ENCODE assay signal across 10 cellular contexts in genomic region chr19:18506545-18506944, GRCh38. TPM values are rescaled to one million over a fixed set of nuclear protein-coding genes. Genes with fewer than 3 reads are reported as not detected.
A peak's percentile ranks its signal among the peaks of the same experiment; 100 is the strongest.
DNase-seq lines count a peak whose midpoint lies in the region; ATAC-seq and TF ChIP-seq lines count a peak whose summit lies in the region.
"Had no signal": no experiment of that assay in that cellular context is flagged by ENCODE, and none has a peak within 500 bp of the region (broad histone marks: within the 10 kb centered on the region; RNA-seq: fewer than 3 reads in every experiment).

No MANE protein-coding gene starts in this region.

- ATAC-seq in left cardiac atrium (no peak), natural killer cell (no peak), HG02840 (IDR thresholded peaks at IDR 0.05; ENCODE audit: low FRiP score, unreplicated experiment) (no peak), HG03045 (IDR thresholded peaks at IDR 0.05; ENCODE audit: unreplicated experiment) (no peak)

- peaks cover 57 to 73% of the 10 kb centered on the region in 2 donors for H3K4me1 Mint-ChIP-seq in natural killer cell

- peak overlapping the region; percentile 79 for H3K4me3 Mint-ChIP-seq in natural killer cell
- H3K4me3 Mint-ChIP-seq: nephron had no signal

- H3K27me3 ChIP-seq in right atrium auricular region: no peaks in the 10 kb centered on the region

- peaks cover 4 to 94% of the 10 kb centered on the region in 2 donors for H3K4me1 ChIP-seq in right atrium auricular region

- H3K36me3 ChIP-seq in right atrium auricular region: no peaks in the 10 kb centered on the region

- peak overlapping the region; percentile 78 to 86 for H3K27ac Mint-ChIP-seq in natural killer cell

- no peaks in the 10 kb centered on the region for H3K9me3 Mint-ChIP-seq in natural killer cell
- H3K9me3 Mint-ChIP-seq: nephron had no signal

- in situ Hi-C loops in ACHN (cut with HindIII; ENCODE audit: low pct_ligation_motif_present, low pct_unique_long_range_greater_than_20kb, low sequenced_read_pairs): no loop called here

- H3K9me3 ChIP-seq in right atrium auricular region: no peaks in the 10 kb centered on the region

- DNase-seq in right atrium auricular region (ENCODE audit: low spot score): no peak
- DNase-seq in left cardiac atrium: no peak
- DNase-seq in central memory CD4-positive, alpha-beta T cell: peak; percentile 38
- no peak for DNase-seq in natural killer cell
- no peak for DNase-seq in DMS153 (lab: John Stamatoyannopoulos, UW)
- DNase-seq in ACHN: no peak
- DNase-seq: NCI-H1105 treated with DMSO at 0.1 percent for 48 hours had no signal

- intact Hi-C loops in left cardiac atrium (cut with DNase I): loop anchor here in 1 of 2 donors (5.0 kb wide), 1 partner anchor 34 kb away; no protein-coding TSS in a partner anchor
- intact Hi-C loops in natural killer cell (cut with micrococcal nuclease): no loop called here

- H3K36me3 Mint-ChIP-seq in natural killer cell: no peaks in the 10 kb centered on the region

- TF ChIP-seq CTCF in right atrium auricular region (IDR thresholded peaks at IDR 0.05) (no peak), natural killer cell (IDR thresholded peaks at IDR 0.05) (no peak)

- peak overlapping the region; percentile 83 to 95 for H3K27ac ChIP-seq in right atrium auricular region

- no peaks in the 10 kb centered on the region for H3K27me3 Mint-ChIP-seq in natural killer cell (ENCODE audit: low read depth in 2 of 2)

- H3K4me3 ChIP-seq in right atrium auricular region: no peak overlapping the region

RNA-seq across cellular contexts. Expression of gene ELL, which starts 15.3 kb away (rescaled TPM):
- total RNA-seq in right atrium auricular region (10 to 100 TPM; 12.4 to 17.5 TPM), left cardiac atrium (10 to 100 TPM; 10.8 to 18.7 TPM), natural killer cell (10 to 100 TPM; 61.1 to 64.3 (median 63.8) TPM)

RNA-seq across cellular contexts. Expression of gene FKBP8, which starts 36.8 kb away (rescaled TPM):
- 100 to 1,000 TPM; 192 to 345 TPM for total RNA-seq in right atrium auricular region
- total RNA-seq in left cardiac atrium: 100 to 1,000 TPM; 169 to 174 TPM
- total RNA-seq in natural killer cell: 100 to 1,000 TPM; 149 to 179 (median 162) TPM

RNA-seq across cellular contexts. Expression of gene KXD1, which starts 51.1 kb away (rescaled TPM):
- 100 to 1,000 TPM in 1 of 2 donors, 10 to 100 TPM in 1; 60.7 to 114 TPM for total RNA-seq in right atrium auricular region
- 10 to 100 TPM; 53.0 to 53.4 TPM for total RNA-seq in left cardiac atrium
- total RNA-seq in natural killer cell: 10 to 100 TPM; 83.2 to 88.8 (median 86.9) TPM
